17 cellular contexts compared by ENCODE assay signal in genomic region chr1:3546048-3546384, GRCh38.
"Had no signal": no experiment of that assay in that cellular context is flagged by ENCODE, and none has a peak within 500 bp of the region (broad histone marks: within the 10 kb centered on the region; RNA-seq: fewer than 3 reads in every experiment).

No MANE protein-coding gene starts in this region.

- H3K27ac ChIP-seq: gastroesophageal sphincter, heart left ventricle, left ventricle myocardium inferior had no signal

- H3K36me3 Mint-ChIP-seq: activated naive CD4-positive, alpha-beta T cell treated with anti-CD3 and anti-CD28 coated beads, Interleukin-2, amount 10 ng/mL, durations not matched to agents 7 days and 5 days; naive thymus-derived CD4-positive, alpha-beta T cell had no signal

- DNase-seq: activated CD4-positive, alpha-beta T cell treated with anti-CD3 and anti-CD28 coated beads, Interleukin-2, amount 50 U/mL, for 1 hour; activated CD4-positive, CD25-positive, alpha-beta regulatory T cell treated with anti-CD3 and anti-CD28 coated beads, Interleukin-2, amount 50 U/mL, for 72 hours; activated CD8-positive, alpha-beta memory T cell treated with anti-CD3 and anti-CD28 coated beads, Interleukin-2, amount 50 U/mL, for 4 hours; activated naive CD4-positive, alpha-beta T cell treated with anti-CD3 and anti-CD28 coated beads, Interleukin-2, amount 10 ng/mL, durations not matched to agents 7 days and 5 days; activated naive CD8-positive, alpha-beta T cell treated with anti-CD3 and anti-CD28 coated beads, Interleukin-2, amount 50 U/mL, for 24 hours; activated T-cell treated with anti-CD3 and anti-CD28 coated beads, Interleukin-2, amount 50 U/mL, for 4 hours; anterior cingulate cortex; cortex of kidney; effector CD8-positive, alpha-beta T cell; left ventricle myocardium inferior; mucosa of descending colon; naive thymus-derived CD4-positive, alpha-beta T cell had no signal

- H3K9me3 ChIP-seq: gastroesophageal sphincter, heart left ventricle, left ventricle myocardium inferior, mucosa of descending colon had no signal

- H3K4me1 Mint-ChIP-seq: activated naive CD4-positive, alpha-beta T cell treated with anti-CD3 and anti-CD28 coated beads, Interleukin-2, amount 10 ng/mL, durations not matched to agents 7 days and 5 days; activated naive CD8-positive, alpha-beta T cell treated with anti-CD3 and anti-CD28 coated beads, Interleukin-2, amount 50 U/mL, for 24 hours; naive thymus-derived CD4-positive, alpha-beta T cell had no signal

- H3K4me3 Mint-ChIP-seq: activated naive CD4-positive, alpha-beta T cell treated with anti-CD3 and anti-CD28 coated beads, Interleukin-2, amount 10 ng/mL, durations not matched to agents 7 days and 5 days; activated naive CD8-positive, alpha-beta T cell treated with anti-CD3 and anti-CD28 coated beads, Interleukin-2, amount 50 U/mL, for 24 hours; activated T-cell treated with anti-CD3 and anti-CD28 coated beads, Interleukin-2, amount 50 U/mL, for 4 hours; naive thymus-derived CD4-positive, alpha-beta T cell; stimulated activated naive CD8-positive, alpha-beta T cell treated with anti-CD3 and anti-CD28 coated beads, Interleukin-15, Interleukin-2, amounts not matched to agents 100 ng/mL and 50 ng/mL, for 24 hours; T-helper 1 cell treated with Interleukin-12 subunit alpha and Interleukin-12 subunit beta and Interleukin-4 antibody, amounts not matched to agents 30 μg/mL and 1 μg/mL, for 36 hours had no signal

- H3K27ac Mint-ChIP-seq: activated naive CD4-positive, alpha-beta T cell treated with anti-CD3 and anti-CD28 coated beads, Interleukin-2, amount 10 ng/mL, durations not matched to agents 7 days and 5 days; activated naive CD8-positive, alpha-beta T cell treated with anti-CD3 and anti-CD28 coated beads, Interleukin-2, amount 50 U/mL, for 24 hours; naive thymus-derived CD4-positive, alpha-beta T cell; stimulated activated naive CD8-positive, alpha-beta T cell treated with anti-CD3 and anti-CD28 coated beads, Interleukin-15, Interleukin-2, amounts not matched to agents 100 ng/mL and 50 ng/mL, for 24 hours; T-helper 1 cell treated with Interleukin-12 subunit alpha and Interleukin-12 subunit beta and Interleukin-4 antibody, amounts not matched to agents 30 μg/mL and 1 μg/mL, for 36 hours had no signal

- ATAC-seq: activated naive CD8-positive, alpha-beta T cell treated with anti-CD3 and anti-CD28 coated beads, Interleukin-2, amount 50 U/mL, for 24 hours; activated T-cell treated with anti-CD3 and anti-CD28 coated beads, Interleukin-2, amount 50 U/mL, for 4 hours; esophagus mucosa; gastroesophageal sphincter; heart left ventricle; mucosa of descending colon; naive thymus-derived CD4-positive, alpha-beta T cell had no signal

- H3K36me3 ChIP-seq: gastroesophageal sphincter, heart left ventricle, left ventricle myocardium inferior had no signal

- H3K27me3 Mint-ChIP-seq: activated naive CD4-positive, alpha-beta T cell treated with anti-CD3 and anti-CD28 coated beads, Interleukin-2, amount 10 ng/mL, durations not matched to agents 7 days and 5 days; activated naive CD8-positive, alpha-beta T cell treated with anti-CD3 and anti-CD28 coated beads, Interleukin-2, amount 50 U/mL, for 24 hours; naive thymus-derived CD4-positive, alpha-beta T cell; stimulated activated naive CD8-positive, alpha-beta T cell treated with anti-CD3 and anti-CD28 coated beads, Interleukin-15, Interleukin-2, amounts not matched to agents 100 ng/mL and 50 ng/mL, for 24 hours had no signal

- H3K4me3 ChIP-seq: gastroesophageal sphincter, heart left ventricle, left ventricle myocardium inferior, mucosa of descending colon had no signal

- H3K9me3 Mint-ChIP-seq: activated naive CD4-positive, alpha-beta T cell treated with anti-CD3 and anti-CD28 coated beads, Interleukin-2, amount 10 ng/mL, durations not matched to agents 7 days and 5 days; activated naive CD8-positive, alpha-beta T cell treated with anti-CD3 and anti-CD28 coated beads, Interleukin-2, amount 50 U/mL, for 24 hours; activated T-cell treated with anti-CD3 and anti-CD28 coated beads, Interleukin-2, amount 50 U/mL, for 4 hours; naive thymus-derived CD4-positive, alpha-beta T cell; stimulated activated naive CD8-positive, alpha-beta T cell treated with anti-CD3 and anti-CD28 coated beads, Interleukin-15, Interleukin-2, amounts not matched to agents 100 ng/mL and 50 ng/mL, for 24 hours; T-helper 1 cell treated with Interleukin-12 subunit alpha and Interleukin-12 subunit beta and Interleukin-4 antibody, amounts not matched to agents 30 μg/mL and 1 μg/mL, for 36 hours had no signal
